In the genomic region with DNA sequence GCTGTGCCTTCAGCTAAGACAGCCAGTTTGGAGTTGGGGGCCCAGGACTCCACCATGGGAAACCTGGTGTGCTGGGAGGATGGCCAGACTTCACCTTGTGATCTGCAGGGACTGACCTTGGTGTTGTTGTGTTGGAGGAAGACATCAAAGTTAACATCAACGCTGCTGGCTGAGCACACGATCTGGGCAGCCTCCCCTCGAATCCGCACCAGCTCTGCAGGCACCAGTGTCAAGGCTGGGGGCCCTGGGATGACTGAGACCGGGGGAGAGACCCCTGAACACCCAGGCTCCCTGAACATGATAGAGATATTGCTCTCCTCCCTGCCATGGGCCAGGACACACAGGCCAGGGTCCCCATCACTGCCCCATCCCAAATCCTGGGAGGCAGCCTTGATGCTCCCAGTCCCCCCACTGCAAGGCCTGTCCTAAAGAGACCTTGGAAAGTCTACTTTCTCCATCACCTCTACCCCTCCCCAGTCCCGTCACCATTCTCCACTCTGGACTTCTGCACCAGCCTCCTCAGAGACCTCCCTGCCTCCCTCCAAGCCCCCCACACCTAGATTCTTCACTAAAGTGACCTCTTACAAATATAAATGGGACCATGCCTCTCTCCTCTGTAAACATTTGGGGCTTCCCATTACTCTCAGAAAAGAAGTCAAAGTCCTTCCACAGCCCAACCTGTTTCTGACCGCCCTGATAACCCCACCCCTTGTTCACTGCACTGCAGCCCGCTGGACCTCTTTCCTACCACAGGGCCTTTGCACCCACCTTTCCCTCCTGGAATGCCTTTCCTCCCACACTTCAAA, we compare ENCODE assay signal across 30 cellular contexts. TPM values are rescaled to one million over a fixed set of nuclear protein-coding genes. Genes with fewer than 3 reads are reported as not detected.
DNase-seq lines count a peak whose midpoint lies in the region; ATAC-seq, FAIRE-seq and TF ChIP-seq lines count a peak whose summit lies in the region.
"Had no signal": no experiment of that assay in that cellular context is flagged by ENCODE, and none has a peak within 500 bp of the region (broad histone marks: within the 10 kb centered on the region; RNA-seq: fewer than 3 reads in every experiment).

No MANE protein-coding gene starts in this region.

- WGBS in H1 (ENCODE audit: extremely low coverage in 1 of 2, insufficient coverage in 1 of 2, insufficient read length in 1 of 2, insufficient replicate concordance in 2 of 2, low coverage in 1 of 2, low lambda C conversion rate in 2 of 2, missing lambda C conversion rate in 1 of 2), 2 experiments, result 91% methylated on average over 8 of the region's 8 CpGs; no CpG with 5 or more reads in 1 of the 2 experiments
- WGBS in mesendoderm (ENCODE audit: extremely low coverage, insufficient coverage, low lambda C conversion rate), result no CpG with 5 or more reads among the region's 8 CpGs

- H4K20me1 ChIP-seq in BLaER1 (no peaks in the 10 kb centered on the region), H1 (replicated peaks in 1 of 2; ENCODE audit: control insufficient read depth in 1 of 2, insufficient read depth in 2 of 2, low read length in 2 of 2) (no peaks in the 10 kb centered on the region)

- no peaks in the 10 kb centered on the region for H3K27me3 Mint-ChIP-seq in osteocyte (ENCODE audit: unreplicated experiment)
- H3K27me3 Mint-ChIP-seq: stimulated activated memory B cell treated with anti-CD40 and anti-IgM and Interleukin-4, amounts not matched to agents 10 μg/mL and 1 μg/mL and 100 μg/mL, for 72 hours had no signal

- no peaks in the 10 kb centered on the region for H3K36me3 ChIP-seq in BLaER1
- H3K36me3 ChIP-seq in H1 (ENCODE audit: control insufficient read depth in 2 of 4, insufficient read depth in 4 of 4, low read length in 3 of 4), result no peaks in the 10 kb centered on the region
- H3K36me3 ChIP-seq in mesendoderm (ENCODE audit: control insufficient read depth, insufficient read depth, low read length), result no peaks in the 10 kb centered on the region
- H3K36me3 ChIP-seq: brain microvascular endothelial cell, sigmoid colon, thoracic aorta had no signal

- H3K9me3 Mint-ChIP-seq in osteocyte (ENCODE audit: unreplicated experiment), result no peaks in the 10 kb centered on the region
- H3K9me3 Mint-ChIP-seq: activated naive CD4-positive, alpha-beta T cell treated with anti-CD3 and anti-CD28 coated beads for 36 hours; CD8-positive, alpha-beta T cell; stimulated activated memory B cell treated with anti-CD40 and anti-IgM and Interleukin-4, amounts not matched to agents 10 μg/mL and 1 μg/mL and 100 μg/mL, for 72 hours had no signal

- H2BK12ac ChIP-seq in H1 (ENCODE audit: low read depth, low read length), result no peak overlapping the region

- no peak for TF ChIP-seq EP300 in H1 (IDR thresholded peaks at IDR 0.05; ENCODE audit: borderline replicate concordance in 1 of 2, low read depth in 2 of 2, low read length in 2 of 2)

- TF ChIP-seq RAD21 in H1 (IDR thresholded peaks at IDR 0.05 in 1 of 2, conservative IDR thresholded peaks at IDR 0.05 in 1 of 2; ENCODE audit: low read depth in 2 of 2, low read length in 2 of 2), result no peak

- H2BK20ac ChIP-seq in H1 (ENCODE audit: low read length), result no peak overlapping the region

- no peak for ATAC-seq in GM21723 (IDR thresholded peaks at IDR 0.05; ENCODE audit: unreplicated experiment)
- ATAC-seq: CD8-positive, alpha-beta T cell; mucosa of descending colon; stimulated activated memory B cell treated with anti-CD40 and anti-IgM and Interleukin-4, amounts not matched to agents 10 μg/mL and 1 μg/mL and 100 μg/mL, for 72 hours had no signal

- H4K5ac ChIP-seq in H1 (ENCODE audit: insufficient read length, low read depth, low read length) (no peak overlapping the region), mesendoderm (ENCODE audit: low read length) (no peak overlapping the region)

- H3K4me2 ChIP-seq in BLaER1, result no peak overlapping the region
- no peak overlapping the region for H3K4me2 ChIP-seq in H1 (ENCODE audit: insufficient read depth in 1 of 2, low read depth in 2 of 2, low read length in 2 of 2)
- no peak overlapping the region for H3K4me2 ChIP-seq in mesendoderm (ENCODE audit: low read length)

- H3K4me1 ChIP-seq in BLaER1 (peaks cover 49% of the 10 kb centered on the region), H1 (replicated peaks in 1 of 4; ENCODE audit: control insufficient read depth in 3 of 4, insufficient read depth in 4 of 4, low read length in 3 of 4) (peaks cover 0 to 6% (median 1%) of the 10 kb centered on the region in 4 experiments; a peak in 5 of 7 replicates), mesendoderm (ENCODE audit: control insufficient read depth, low read depth, low read length) (no peaks in the 10 kb centered on the region)
- H3K4me1 ChIP-seq: sigmoid colon had no signal

- no peaks in the 10 kb centered on the region for H3K79me2 ChIP-seq in H1 (ENCODE audit: control insufficient read depth in 1 of 2, insufficient read depth in 2 of 2, low read length in 2 of 2)
- H3K79me2 ChIP-seq in mesendoderm (ENCODE audit: control insufficient read depth, insufficient read depth, low read length), result no peaks in the 10 kb centered on the region

- H4K91ac ChIP-seq in H1 (replicated peaks; ENCODE audit: insufficient read length, low read length), result no peak overlapping the region

- POLR2A ChIA-PET in H1 (lab: Charles Lee; ENCODE audit: partially characterized antibody), result interaction anchor here (0.8 to 2.0 kb wide), 2 partner anchors 8 to 12 kb away, joined by 4 to 6 read pairs; partner anchors contain the start of gene CSF1R

- no peak overlapping the region for H2AFZ ChIP-seq in H1 (ENCODE audit: low read length)

- H4K8ac ChIP-seq in H1 (ENCODE audit: extremely low read depth, insufficient read depth, low read length), result no peak overlapping the region
- H4K8ac ChIP-seq in mesendoderm (ENCODE audit: low read depth, low read length), result no peak overlapping the region

- H3K4me3 Mint-ChIP-seq in osteocyte (ENCODE audit: unreplicated experiment), result no peak overlapping the region
- H3K4me3 Mint-ChIP-seq: activated naive CD4-positive, alpha-beta T cell treated with anti-CD3 and anti-CD28 coated beads for 36 hours; CD8-positive, alpha-beta T cell; stimulated activated memory B cell treated with anti-CD40 and anti-IgM and Interleukin-4, amounts not matched to agents 10 μg/mL and 1 μg/mL and 100 μg/mL, for 72 hours had no signal

- H2BK120ac ChIP-seq in H1 (replicated peaks; ENCODE audit: low read depth, low read length) (no peak overlapping the region), mesendoderm (ENCODE audit: low read depth, low read length) (no peak overlapping the region)

- H3K14ac ChIP-seq in H1 (ENCODE audit: insufficient read length), result no peak overlapping the region

- no peak for FAIRE-seq in H1 (lab: Jason Lieb, UNC)
- FAIRE-seq: TTC549 had no signal

- H3K4ac ChIP-seq in H1 (replicated peaks; ENCODE audit: insufficient read length, low read depth, low read length) (no peak overlapping the region), mesendoderm (ENCODE audit: low read depth, low read length) (no peak overlapping the region)

- H3K23me2 ChIP-seq in H1 (ENCODE audit: low read depth, low read length), result no peaks in the 10 kb centered on the region; the same call in 1 of the 2 replicates

- CTCF ChIA-PET in H1 (lab: Charles Lee; ENCODE audit: partially characterized antibody), result interaction anchor here (0.6 to 4.8 kb wide), 7 partner anchors 12 to 565 kb away, joined by 3 to 20 read pairs (median 5); no protein-coding TSS in a partner anchor

- H3K27ac ChIP-seq in BLaER1, result 0 out of 2 replicates have a peak overlapping the region, but pooled peaks have one; percentile 2
- H3K27ac ChIP-seq in H1 (ENCODE audit: low read depth, low read length), result no peak overlapping the region
- H3K27ac ChIP-seq in mesendoderm (ENCODE audit: low read depth, low read length), result no peak overlapping the region
- H3K27ac ChIP-seq: brain microvascular endothelial cell, sigmoid colon, thoracic aorta had no signal

- H3K23ac ChIP-seq in H1 (ENCODE audit: insufficient read length) (no peak overlapping the region), mesendoderm (ENCODE audit: low read length) (no peak overlapping the region)

- H3K27me3 ChIP-seq in BLaER1 (no peaks in the 10 kb centered on the region), H1 (replicated peaks in 1 of 4; ENCODE audit: control insufficient read depth in 3 of 4, extremely low read depth in 1 of 4, insufficient read depth in 3 of 4, low read length in 3 of 4) (no peaks in the 10 kb centered on the region), mesendoderm (ENCODE audit: insufficient read depth, low read length, poor library complexity) (no peaks in the 10 kb centered on the region)
- H3K27me3 ChIP-seq: brain microvascular endothelial cell, sigmoid colon had no signal

- H2BK5ac ChIP-seq in H1 (ENCODE audit: low read depth, low read length), result no peak overlapping the region
- no peak overlapping the region for H2BK5ac ChIP-seq in mesendoderm (ENCODE audit: low read length)

- TF ChIP-seq CTCF in H1 (IDR thresholded peaks at IDR 0.05; ENCODE audit: control extremely low read depth in 1 of 3, insufficient read depth in 1 of 3, low read depth in 1 of 3, low read length in 3 of 3) (no peak), osteocyte (IDR thresholded peaks at IDR 0.05) (no peak)

- no peak overlapping the region for H2AK5ac ChIP-seq in H1 (ENCODE audit: low read depth, low read length)
- H2AK5ac ChIP-seq in mesendoderm (ENCODE audit: low read length), result no peak overlapping the region

- H3K56ac ChIP-seq in H1 (replicated peaks; ENCODE audit: insufficient read length, low read depth, low read length) (no peak overlapping the region), mesendoderm (ENCODE audit: low read length) (no peak overlapping the region)

- no peak overlapping the region for H3K9ac ChIP-seq in BLaER1
- H3K9ac ChIP-seq in H1 (replicated peaks in 1 of 4; ENCODE audit: extremely low read depth in 1 of 4, low read depth in 3 of 4, low read length in 3 of 4), result no peak overlapping the region
- no peak overlapping the region for H3K9ac ChIP-seq in mesendoderm (ENCODE audit: low read length)

- peaks cover 8% of the 10 kb centered on the region for H3K4me1 Mint-ChIP-seq in osteocyte (ENCODE audit: unreplicated experiment)

- H2BK15ac ChIP-seq in H1 (ENCODE audit: low read length) (no peak overlapping the region), mesendoderm (replicated peaks; ENCODE audit: low read depth) (no peak overlapping the region)

- peak; percentile 2 for DNase-seq in GM03348 (ENCODE audit: low spot score)
- DNase-seq in H1 (ENCODE audit: low read depth in 1 of 2, low spot score in 2 of 2), result peak in 1 of 2 experiments; percentile 24
- peak; percentile 70 for DNase-seq in osteocyte (ENCODE audit: extremely low spot score, unreplicated experiment)
- no peak for DNase-seq in NCI-H1417 (lab: John Stamatoyannopoulos, UW)
- no peak for DNase-seq in mesendoderm
- DNase-seq in stimulated activated CD4-positive, alpha-beta T cell treated with anti-CD3 and anti-CD28 coated beads, Interleukin-2, amount 100 ng/mL, for 48 hours, result no peak
- DNase-seq: activated naive CD4-positive, alpha-beta T cell treated with anti-CD3 and anti-CD28 coated beads for 36 hours; amniotic stem cell; brain microvascular endothelial cell; DMS 273 treated with DMSO at 0.1 percent for 48 hours; effector CD8-positive, alpha-beta T cell; erythroblast; HCEC 1CT; Karpas-422; kidney glomerular epithelial cell; NCI-H146; NCI-H446 treated with DMSO at 0.1 percent for 48 hours; RPMI8226; sigmoid colon; stimulated activated CD4-positive, alpha-beta T cell treated with anti-CD3 and anti-CD28 coated beads, Interleukin-4, amount 100 ng/mL, for 4 hours had no signal

- H3K27ac Mint-ChIP-seq in osteocyte (ENCODE audit: unreplicated experiment), result no peak overlapping the region
- H3K27ac Mint-ChIP-seq: activated naive CD4-positive, alpha-beta T cell treated with anti-CD3 and anti-CD28 coated beads for 36 hours; CD8-positive, alpha-beta T cell; stimulated activated memory B cell treated with anti-CD40 and anti-IgM and Interleukin-4, amounts not matched to agents 10 μg/mL and 1 μg/mL and 100 μg/mL, for 72 hours had no signal

- H3K4me3 ChIP-seq in BLaER1 (no peak overlapping the region), H1 (ENCODE audit: extremely low read depth in 1 of 4, insufficient read depth in 2 of 4, low read depth in 3 of 4, low read length in 4 of 4) (no peak overlapping the region), mesendoderm (ENCODE audit: low read length) (no peak overlapping the region)
- H3K4me3 ChIP-seq: lung, mucosa of descending colon, sigmoid colon, thoracic aorta had no signal

- no peaks in the 10 kb centered on the region for H3K36me3 Mint-ChIP-seq in osteocyte (ENCODE audit: unreplicated experiment)
- H3K36me3 Mint-ChIP-seq: CD8-positive, alpha-beta T cell; stimulated activated memory B cell treated with anti-CD40 and anti-IgM and Interleukin-4, amounts not matched to agents 10 μg/mL and 1 μg/mL and 100 μg/mL, for 72 hours had no signal

- H3K18ac ChIP-seq in H1 (ENCODE audit: extremely low read depth, low read length) (no peak overlapping the region), mesendoderm (ENCODE audit: low read length) (no peak overlapping the region)

- peaks cover 9% of the 10 kb centered on the region for H3K9me3 ChIP-seq in BLaER1
- H3K9me3 ChIP-seq in H1 (ENCODE audit: insufficient read depth in 2 of 2, low read depth in 1 of 2, low read length in 1 of 2), result no peaks in the 10 kb centered on the region
- H3K9me3 ChIP-seq: mucosa of descending colon, sigmoid colon, thoracic aorta had no signal

- H3K79me1 ChIP-seq in H1 (ENCODE audit: low read depth, low read length) (no peaks in the 10 kb centered on the region), mesendoderm (ENCODE audit: low read length) (no peaks in the 10 kb centered on the region)

- no peak for TF ChIP-seq POLR2A in H1 (IDR thresholded peaks at IDR 0.05; ENCODE audit: control extremely low read depth in 1 of 2, low read depth in 2 of 2, low read length in 2 of 2)

RNA-seq across cellular contexts. Expression of gene CSF1R, which starts 8.2 kb away (rescaled TPM):
- total RNA-seq in H1 (2021; fragmentation: NEBNext Ultra II Directional; extraction: Animal tissue kit (Norgen Biotek cat#: 25700)), result not detected in 2 replicates
- 0.12 TPM in 1 of 2 replicates, not detected in the other for polyA plus RNA-seq in H1 (2011; rRNA removed)
- polyA plus RNA-seq in H1 (2011; cell fraction: cytosol; rRNA removed), result not detected
- polyA plus RNA-seq in H1 (2011; cell fraction: nucleus; rRNA removed), result not detected
- 0.14 TPM in 1 of 4 replicates, not detected in the others for polyA plus RNA-seq in H1 (2012, experiment 1 of 2)
- polyA plus RNA-seq in H1 (2012, experiment 2 of 2), result 0.08 TPM
- polyA plus RNA-seq in H1 (2013, experiment 1 of 2), result 0.08 TPM
- polyA plus RNA-seq in H1 (2013, experiment 2 of 2), result 0.04 TPM
- polyA minus RNA-seq in H1 (2011; rRNA and poly(A)+ RNA removed), result not detected in 2 replicates
- polyA minus RNA-seq in H1 (2011; cell fraction: cytosol; rRNA and poly(A)+ RNA removed), result not detected
- not detected for polyA minus RNA-seq in H1 (2011; cell fraction: nucleus; rRNA and poly(A)+ RNA removed)
- 1.1 and 1.2 TPM in 2 replicates for total RNA-seq in osteocyte
- polyA plus RNA-seq in mesendoderm (2013, experiment 1 of 2), result 0.04 TPM
- polyA plus RNA-seq in mesendoderm (2013, experiment 2 of 2), result 0.11 TPM
- total RNA-seq: SK-MEL-5 had no signal
- polyA plus RNA-seq: neural cell had no signal

Comparison
In these comparisons a context has a peak if more than half of its experiments do, and no peak if none do; other contexts are left out.
1. DNase-seq: peak in GM03348 (single experiment) and osteocyte (single experiment); none in NCI-H1417 (0 of 3), mesendoderm (single experiment) and stimulated activated CD4-positive, alpha-beta T cell treated with anti-CD3 and anti-CD28 coated beads, Interleukin-2, amount 100 ng/mL, for 48 hours (0 of 2).